ENCODE assay signal across 17 cellular contexts in genomic region chr3:141375381-141376301, GRCh38. TPM values are rescaled to one million over a fixed set of nuclear protein-coding genes. Genes with fewer than 3 reads are reported as not detected.
A peak's percentile ranks its signal among the peaks of the same experiment; 100 is the strongest.
DNase-seq lines count a peak whose midpoint lies in the region; ATAC-seq, FAIRE-seq and TF ChIP-seq lines count a peak whose summit lies in the region.
"Had no signal": no experiment of that assay in that cellular context is flagged by ENCODE, and none has a peak within 500 bp of the region (broad histone marks: within the 10 kb centered on the region; RNA-seq: fewer than 3 reads in every experiment).

No MANE protein-coding gene starts in this region.

- no peaks in the 10 kb centered on the region for H3F3A ChIP-seq in OCI-LY1 (ENCODE audit: insufficient read depth, low read length)

- H3K9me2 ChIP-seq in OCI-LY1 (ENCODE audit: low read depth, low read length): no peaks in the 10 kb centered on the region

- DNase-seq in CD4-positive, CD25-positive, alpha-beta regulatory T cell: peak in 1 of 3 donors; percentile 60
- peak; percentile 42 for DNase-seq in ELF-1 (ENCODE audit: low read depth, low spot score)
- no peak for DNase-seq in H1 (ENCODE audit: low read depth in 1 of 2, low spot score in 2 of 2)
- DNase-seq in HEK293T (ENCODE audit: extremely low spot score): no peak
- DNase-seq: activated CD4-positive, CD25-positive, alpha-beta regulatory T cell treated with anti-CD3 and anti-CD28 coated beads, Interleukin-2, amount 50 U/mL, for 72 hours; activated T-cell treated with anti-CD3 and anti-CD28 coated beads, Interleukin-2, amount 50 U/mL, for 48 hours; BE2C; central memory CD4-positive, alpha-beta T cell; DMS153; naive thymus-derived CD8-positive, alpha-beta T cell; thyroid gland had no signal

- peak overlapping the region; percentile 96 for H2AK5ac ChIP-seq in H1 (ENCODE audit: low read depth, low read length)

- peak overlapping the region; percentile 72; the same call in 1 of the 2 replicates for H2BK5ac ChIP-seq in H1 (ENCODE audit: low read depth, low read length)

- H3K23ac ChIP-seq in H1 (ENCODE audit: insufficient read length): no peak overlapping the region

- H4K5ac ChIP-seq in H1 (ENCODE audit: insufficient read length, low read depth, low read length): no peak overlapping the region

- peak overlapping the region in 3 of 4 donors; percentile 13 to 69 (median 57) for H3K4me3 Mint-ChIP-seq in CD4-positive, CD25-positive, alpha-beta regulatory T cell
- H3K4me3 Mint-ChIP-seq: naive thymus-derived CD8-positive, alpha-beta T cell had no signal

- no peak overlapping the region for H4K8ac ChIP-seq in H1 (ENCODE audit: extremely low read depth, insufficient read depth, low read length)

- no peak overlapping the region for H3K27ac ChIP-seq in CD4-positive, CD25-positive, alpha-beta regulatory T cell (ENCODE audit: insufficient read depth, low read length, poor library complexity, severe bottlenecking)
- H3K27ac ChIP-seq in OCI-LY1 (ENCODE audit: low read depth, low read length, poor library complexity, severe bottlenecking): peak overlapping the region; percentile 8
- no peak overlapping the region for H3K27ac ChIP-seq in H1 (ENCODE audit: low read depth, low read length)
- H3K27ac ChIP-seq: hepatocyte, skin epidermis, thyroid gland had no signal

- H3K4me1 Mint-ChIP-seq in CD4-positive, CD25-positive, alpha-beta regulatory T cell: peaks cover 16 to 57% (median 38%) of the 10 kb centered on the region in 4 donors

- peak overlapping the region in 2 of 3 donors; percentile 70 to 72 for H3K27ac Mint-ChIP-seq in CD4-positive, CD25-positive, alpha-beta regulatory T cell

- H3K4me2 ChIP-seq in OCI-LY1 (ENCODE audit: low read length) (peak overlapping the region; percentile 3; the same call in 1 of the 2 replicates), H1 (ENCODE audit: insufficient read depth in 1 of 2, low read depth in 2 of 2, low read length in 2 of 2) (peak overlapping the region in 1 of 2 experiments; percentile 33; a peak in 2 of 4 replicates)
- H3K4me2 ChIP-seq: hepatocyte had no signal

- ATAC-seq in CD4-positive, CD25-positive, alpha-beta regulatory T cell (ENCODE audit: low read depth in 2 of 2): peak; percentile 32 to 40
- ATAC-seq in GM19467 (IDR thresholded peaks at IDR 0.05; ENCODE audit: unreplicated experiment): no peak
- ATAC-seq in GM21381 (IDR thresholded peaks at IDR 0.05; ENCODE audit: unreplicated experiment): no peak

- H4K20me1 ChIP-seq in OCI-LY1 (ENCODE audit: insufficient read depth, low read length): no peaks in the 10 kb centered on the region
- no peaks in the 10 kb centered on the region for H4K20me1 ChIP-seq in H1 (replicated peaks in 1 of 2; ENCODE audit: control insufficient read depth in 1 of 2, insufficient read depth in 2 of 2, low read length in 2 of 2)

- POLR2A ChIA-PET in H1 (lab: Charles Lee; ENCODE audit: partially characterized antibody) (interaction anchor here (1.0 to 1.3 kb wide), 2 partner anchors 34 to 42 kb away, joined by 3 read pairs; no protein-coding TSS in a partner anchor), HEK293T (lab: Yijun Ruan, JAX) (no interaction called here)

- no peak for FAIRE-seq in H1 (lab: Jason Lieb, UNC)
- FAIRE-seq: keratinocyte had no signal

- 75% methylated on average over 10 of the region's 10 CpGs; no CpG with 5 or more reads in 1 of the 2 experiments for WGBS in H1 (ENCODE audit: extremely low coverage in 1 of 2, insufficient coverage in 1 of 2, insufficient read length in 1 of 2, insufficient replicate concordance in 2 of 2, low coverage in 1 of 2, low lambda C conversion rate in 2 of 2, missing lambda C conversion rate in 1 of 2), 2 experiments

- H2BK120ac ChIP-seq in H1 (replicated peaks; ENCODE audit: low read depth, low read length): no peak overlapping the region

- no peaks in the 10 kb centered on the region for H3K23me2 ChIP-seq in H1 (ENCODE audit: low read depth, low read length)

- H3K9ac ChIP-seq in OCI-LY1 (ENCODE audit: low read length): no peak overlapping the region
- H3K9ac ChIP-seq in H1 (replicated peaks in 1 of 4; ENCODE audit: extremely low read depth in 1 of 4, low read depth in 3 of 4, low read length in 3 of 4): no peak overlapping the region

- peak overlapping the region; percentile 19; the same call in 1 of the 2 replicates for H2BK15ac ChIP-seq in H1 (ENCODE audit: low read length)

- H3K79me2 ChIP-seq in OCI-LY1 (ENCODE audit: insufficient read depth, low read length) (no peaks in the 10 kb centered on the region), H1 (ENCODE audit: control insufficient read depth in 1 of 2, insufficient read depth in 2 of 2, low read length in 2 of 2) (no peaks in the 10 kb centered on the region)

- TF ChIP-seq CTCF in OCI-LY1 (IDR thresholded peaks at IDR 0.05; ENCODE audit: low read length) (no peak), H1 (IDR thresholded peaks at IDR 0.05; ENCODE audit: control extremely low read depth in 1 of 3, insufficient read depth in 1 of 3, low read depth in 1 of 3, low read length in 3 of 3) (no peak)

- H3K4ac ChIP-seq in H1 (replicated peaks; ENCODE audit: insufficient read length, low read depth, low read length): no peak overlapping the region

- H3K27me3 ChIP-seq in CD4-positive, CD25-positive, alpha-beta regulatory T cell (ENCODE audit: control insufficient read depth, insufficient read depth, low read length): no peaks in the 10 kb centered on the region
- H3K27me3 ChIP-seq in OCI-LY1 (ENCODE audit: insufficient read depth, low read length) (no peaks in the 10 kb centered on the region), H1 (replicated peaks in 1 of 4; ENCODE audit: control insufficient read depth in 3 of 4, extremely low read depth in 1 of 4, insufficient read depth in 3 of 4, low read length in 3 of 4) (no peaks in the 10 kb centered on the region)
- H3K27me3 ChIP-seq: BE2C, hepatocyte, thyroid gland had no signal

- no peaks in the 10 kb centered on the region for H3K9me3 ChIP-seq in CD4-positive, CD25-positive, alpha-beta regulatory T cell (ENCODE audit: control insufficient read depth in 2 of 2, low read length in 2 of 2)
- peaks cover 3% of the 10 kb centered on the region; the same call in 1 of the 2 replicates for H3K9me3 ChIP-seq in OCI-LY1 (ENCODE audit: low read length)
- H3K9me3 ChIP-seq in H1 (ENCODE audit: insufficient read depth in 2 of 2, low read depth in 1 of 2, low read length in 1 of 2): no peaks in the 10 kb centered on the region
- H3K9me3 ChIP-seq: BE2C, thyroid gland had no signal

- H3K79me1 ChIP-seq in H1 (ENCODE audit: low read depth, low read length): no peaks in the 10 kb centered on the region

- peaks cover 0 to 2% (median 0%) of the 10 kb centered on the region in 7 donors for H3K9me3 Mint-ChIP-seq in CD4-positive, CD25-positive, alpha-beta regulatory T cell
- H3K9me3 Mint-ChIP-seq: naive thymus-derived CD8-positive, alpha-beta T cell had no signal

- H3K56ac ChIP-seq in H1 (replicated peaks; ENCODE audit: insufficient read length, low read depth, low read length): no peak overlapping the region

- TF ChIP-seq RAD21 in H1 (IDR thresholded peaks at IDR 0.05 in 1 of 2, conservative IDR thresholded peaks at IDR 0.05 in 1 of 2; ENCODE audit: low read depth in 2 of 2, low read length in 2 of 2): no peak

- H2AFZ ChIP-seq in OCI-LY1 (ENCODE audit: low read length) (no peak overlapping the region), H1 (ENCODE audit: low read length) (no peak overlapping the region)
- H2AFZ ChIP-seq: hepatocyte had no signal

- CTCF ChIA-PET in H1 (lab: Charles Lee; ENCODE audit: partially characterized antibody): interaction anchor here (0.8 to 1.8 kb wide), 7 partner anchors 10 to 79 kb away, joined by 3 to 7 read pairs (median 4); no protein-coding TSS in a partner anchor
- CTCF ChIA-PET in HEK293T (lab: Yijun Ruan, JAX): interaction anchor here (1.2 kb wide), 1 partner anchor 11 kb away, joined by 5 read pairs; no protein-coding TSS in a partner anchor

- H2BK20ac ChIP-seq in H1 (ENCODE audit: low read length): peak overlapping the region; percentile 88; the same call in 1 of the 2 replicates

- peaks cover 3% of the 10 kb centered on the region for H3K36me3 Mint-ChIP-seq in CD4-positive, CD25-positive, alpha-beta regulatory T cell
- H3K36me3 Mint-ChIP-seq: naive thymus-derived CD8-positive, alpha-beta T cell had no signal

- TF ChIP-seq POLR2A in H1 (IDR thresholded peaks at IDR 0.05; ENCODE audit: control extremely low read depth in 1 of 2, low read depth in 2 of 2, low read length in 2 of 2): no peak

- peaks cover 33% of the 10 kb centered on the region for H3K4me1 ChIP-seq in CD4-positive, CD25-positive, alpha-beta regulatory T cell (ENCODE audit: control insufficient read depth, insufficient read depth, low read length, poor library complexity, severe bottlenecking)
- H3K4me1 ChIP-seq in OCI-LY1 (ENCODE audit: insufficient read depth, low read length, severe bottlenecking): peaks cover 61% of the 10 kb centered on the region
- H3K4me1 ChIP-seq in H1 (replicated peaks in 1 of 4; ENCODE audit: control insufficient read depth in 3 of 4, insufficient read depth in 4 of 4, low read length in 3 of 4): peaks cover 3 to 8% (median 4%) of the 10 kb centered on the region in 4 experiments; a peak in 6 of 7 replicates
- H3K4me1 ChIP-seq: BE2C had no signal

- H3K27me3 Mint-ChIP-seq in CD4-positive, CD25-positive, alpha-beta regulatory T cell: no peaks in the 10 kb centered on the region
- H3K27me3 Mint-ChIP-seq: naive thymus-derived CD8-positive, alpha-beta T cell had no signal

- no peaks in the 10 kb centered on the region for H3K36me3 ChIP-seq in CD4-positive, CD25-positive, alpha-beta regulatory T cell (ENCODE audit: control insufficient read depth, insufficient read depth, low read length)
- H3K36me3 ChIP-seq in OCI-LY1 (ENCODE audit: insufficient read depth, low read length): peaks cover 6% of the 10 kb centered on the region; the same call in 1 of the 2 replicates
- no peaks in the 10 kb centered on the region for H3K36me3 ChIP-seq in H1 (ENCODE audit: control insufficient read depth in 2 of 4, insufficient read depth in 4 of 4, low read length in 3 of 4)
- H3K36me3 ChIP-seq: BE2C, thyroid gland had no signal

- peak overlapping the region; percentile 13 for H3K4me3 ChIP-seq in CD4-positive, CD25-positive, alpha-beta regulatory T cell (ENCODE audit: low read depth, low read length)
- H3K4me3 ChIP-seq in OCI-LY1 (ENCODE audit: low read depth, low read length, poor library complexity, severe bottlenecking) (no peak overlapping the region), H1 (ENCODE audit: extremely low read depth in 1 of 4, insufficient read depth in 2 of 4, low read depth in 3 of 4, low read length in 4 of 4) (no peak overlapping the region)
- H3K4me3 ChIP-seq: hepatocyte, skin epidermis, thyroid gland had no signal

- no peak overlapping the region for H3K14ac ChIP-seq in H1 (ENCODE audit: insufficient read length)

- no peak for TF ChIP-seq EP300 in H1 (IDR thresholded peaks at IDR 0.05; ENCODE audit: borderline replicate concordance in 1 of 2, low read depth in 2 of 2, low read length in 2 of 2)

- peak overlapping the region; percentile 95 for H2BK12ac ChIP-seq in H1 (ENCODE audit: low read depth, low read length)

- H3K18ac ChIP-seq in H1 (ENCODE audit: extremely low read depth, low read length): peak overlapping the region; percentile 81

- H4K91ac ChIP-seq in H1 (replicated peaks; ENCODE audit: insufficient read length, low read length): peak overlapping the region; percentile 32

RNA-seq across cellular contexts. Expression of gene ZBTB38, which starts 7.3 kb away (rescaled TPM):
- 75.7 TPM for total RNA-seq in CD4-positive, CD25-positive, alpha-beta regulatory T cell
- 100 to 1,000 TPM in 2 of 4 donors, 10 to 100 TPM in 2; 65.0 to 148 (median 116) TPM for polyA plus RNA-seq in CD4-positive, CD25-positive, alpha-beta regulatory T cell
- 9.8 and 10.5 TPM in 2 replicates for total RNA-seq in H1 (2021; fragmentation: NEBNext Ultra II Directional; extraction: Animal tissue kit (Norgen Biotek cat#: 25700))
- 3.8 and 4.4 TPM in 2 replicates for polyA plus RNA-seq in H1 (2011; rRNA removed)
- polyA plus RNA-seq in H1 (2011; cell fraction: cytosol; rRNA removed): 3.2 TPM
- polyA plus RNA-seq in H1 (2011; cell fraction: nucleus; rRNA removed): 6.4 TPM
- 3.5 to 5.7 TPM (median 4.0 TPM) in 4 replicates for polyA plus RNA-seq in H1 (2012, experiment 1 of 2)
- 0.17 TPM for polyA plus RNA-seq in H1 (2012, experiment 2 of 2)
- polyA plus RNA-seq in H1 (2013, experiment 1 of 2): 7.7 TPM
- polyA plus RNA-seq in H1 (2013, experiment 2 of 2): 7.0 TPM
- polyA minus RNA-seq in H1 (2011; rRNA and poly(A)+ RNA removed): 14.2 and 20.9 TPM in 2 replicates
- 9.7 TPM for polyA minus RNA-seq in H1 (2011; cell fraction: cytosol; rRNA and poly(A)+ RNA removed)
- polyA minus RNA-seq in H1 (2011; cell fraction: nucleus; rRNA and poly(A)+ RNA removed): 25.4 TPM

Comparison
In these comparisons a context has a peak if more than half of its experiments do, and no peak if none do; other contexts are left out.
1. ATAC-seq: peak in CD4-positive, CD25-positive, alpha-beta regulatory T cell (2 of 2); none in GM19467 (single experiment) and GM21381 (single experiment).